Comparison of ENCODE assay signal across 8 cellular contexts in the genomic region with DNA sequence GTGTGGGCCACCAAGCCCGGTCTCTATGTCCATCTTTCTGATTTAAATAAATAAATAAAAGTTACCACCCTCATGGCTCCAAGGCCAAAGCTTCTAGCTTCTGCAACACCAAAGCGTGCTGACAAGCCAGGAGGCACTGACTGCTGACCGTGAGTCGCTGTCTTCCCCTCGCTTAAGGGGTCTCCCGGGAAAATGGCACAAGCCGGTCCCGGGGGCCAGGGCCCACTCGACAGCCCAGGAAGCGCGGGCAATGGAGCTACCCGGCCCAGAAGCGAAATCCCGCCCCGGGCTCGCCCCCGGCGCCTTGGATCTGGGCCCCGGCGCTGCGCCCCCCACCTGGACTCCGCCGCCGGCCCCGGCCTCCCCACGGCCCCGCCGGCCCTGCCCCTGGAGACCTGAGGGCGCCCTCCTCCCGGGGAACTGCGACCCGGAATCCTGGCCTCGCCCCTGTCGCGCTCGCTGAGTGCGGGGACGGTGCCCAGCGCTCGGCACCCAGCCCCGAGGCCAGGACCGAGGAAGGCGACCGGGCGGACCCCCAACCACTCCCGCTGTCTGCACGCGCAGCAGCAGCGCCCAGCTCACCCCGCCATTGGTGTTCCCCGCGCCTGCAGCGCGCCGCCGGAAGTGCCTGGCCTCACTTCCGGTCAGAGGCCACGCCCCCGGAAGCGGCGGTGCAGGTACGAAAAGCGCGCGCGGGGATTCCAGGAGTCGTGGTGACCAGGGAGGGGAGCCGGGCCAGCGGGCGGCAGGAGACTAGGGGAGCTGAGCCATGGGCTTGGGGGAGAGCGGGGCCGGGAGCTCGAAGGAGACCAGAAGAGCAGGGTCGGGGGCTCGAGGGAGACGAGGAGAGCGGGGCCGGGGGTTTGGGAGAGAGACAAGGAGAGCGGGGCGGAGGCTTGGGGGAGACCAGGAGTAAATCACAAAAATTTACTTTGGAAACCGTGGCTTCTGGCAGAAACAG. TPM values are rescaled to one million over a fixed set of nuclear protein-coding genes. Genes with fewer than 3 reads are reported as not detected.
DNase-seq lines count a peak whose midpoint lies in the region; ATAC-seq and TF ChIP-seq lines count a peak whose summit lies in the region.

Gene MRM2 (minus strand): TSS at position 626 of the 961 bp plus-strand sequence. CDS start 36 bp downstream, at position 590.
Gene NUDT1 (plus strand): TSS at position 647 of the 961 bp plus-strand sequence. CDS start 2,349 bp downstream, outside the sequence.

- H3K27ac ChIP-seq in PC-9 (peak within 1 kb of the TSS; percentile 20; the same call in 1 of the 2 replicates), esophagus muscularis mucosa (replicated peaks in 1 of 4) (peak within 1 kb of the TSS; percentile 67 to 77 (median 70)), muscle layer of duodenum (ENCODE audit: low read length) (peak within 1 kb of the TSS; percentile 8)

- H3K4me1 ChIP-seq in PC-9 (replicated peaks; ENCODE audit: insufficient read depth) (peaks cover 26% of the 10 kb centered on the region), esophagus muscularis mucosa (peaks cover 18 to 29% (median 23%) of the 10 kb centered on the region in 4 donors), muscle layer of duodenum (ENCODE audit: control insufficient read depth in 1 of 2, insufficient read depth in 2 of 2, low read length in 2 of 2) (peaks cover 0 to 22% of the 10 kb centered on the region in 2 donors)

- no peak for TF ChIP-seq CTCF in PC-9 (conservative IDR thresholded peaks at IDR 0.05)
- no peak for TF ChIP-seq CTCF in esophagus muscularis mucosa (IDR thresholded peaks at IDR 0.05)

- no peak for TF ChIP-seq POLR2A in esophagus muscularis mucosa (IDR thresholded peaks at IDR 0.05; ENCODE audit: low read depth)

- POLR2A ChIA-PET in PC-9 (lab: Charles Lee; ENCODE audit: unreplicated experiment): interaction anchor here (0.5 to 1.0 kb wide), 6 partner anchors 9 to 670 kb away, joined by 4 to 19 read pairs (median 6); partner anchors contain the start of gene MAD1L1

- WGBS in esophagus muscularis mucosa: 3% methylated on average over 13 of the region's 81 CpGs

- H3K9me2 ChIP-seq in PC-9 (ENCODE audit: insufficient read depth): no peaks in the 10 kb centered on the region

- no peaks in the 10 kb centered on the region for H3K27me3 Mint-ChIP-seq in activated T-cell treated with anti-CD3 and anti-CD28 coated beads, Interleukin-2, amount 50 U/mL, for 4 hours (ENCODE audit: low read depth)

- peak within 1 kb of the TSS; percentile 99 for H3K4me2 ChIP-seq in PC-9

- H2AFZ ChIP-seq in PC-9: peak within 1 kb of the TSS; percentile 94

- H3K9me3 ChIP-seq in PC-9 (ENCODE audit: insufficient read depth, low read depth) (no peaks in the 10 kb centered on the region), esophagus muscularis mucosa (no peaks in the 10 kb centered on the region), muscle layer of duodenum (ENCODE audit: control insufficient read depth in 1 of 2, low read length in 2 of 2) (no peaks in the 10 kb centered on the region)

- no TSS peak for BruUV-seq in PC-9 (replicated peaks; lab: Mats Ljungman, UMichigan)

- TF ChIP-seq EP300 in esophagus muscularis mucosa (IDR thresholded peaks at IDR 0.05): no peak

- H3F3A ChIP-seq in PC-9 (ENCODE audit: insufficient read depth, low read depth): peaks cover 17% of the 10 kb centered on the region; the same call in 1 of the 2 replicates

- peaks cover 31% of the 10 kb centered on the region for H3K79me2 ChIP-seq in PC-9 (ENCODE audit: low read depth)

- peak; percentile 62 for ATAC-seq in GM19455 (IDR thresholded peaks at IDR 0.05; ENCODE audit: unreplicated experiment)
- peak; percentile 88 to 90 for ATAC-seq in activated T-cell treated with anti-CD3 and anti-CD28 coated beads, Interleukin-2, amount 50 U/mL, for 4 hours

- peak within 1 kb of the TSS; percentile 94 for H3K4me3 ChIP-seq in PC-9
- peak within 1 kb of the TSS; percentile 84 to 100 (median 94) for H3K4me3 ChIP-seq in esophagus muscularis mucosa
- H3K4me3 ChIP-seq in muscle layer of duodenum (ENCODE audit: low read depth in 1 of 2, low read length in 2 of 2): peak within 1 kb of the TSS; percentile 71 to 100

- H3K9me3 Mint-ChIP-seq in activated T-cell treated with anti-CD3 and anti-CD28 coated beads, Interleukin-2, amount 50 U/mL, for 4 hours: no peaks in the 10 kb centered on the region

- DNase-seq in CMK (ENCODE audit: low read depth) (peak; percentile 59), HT1080 (ENCODE audit: low read depth) (peak; percentile 68), PC-9 (peak; percentile 83 to 93), esophagus muscularis mucosa (ENCODE audit: extremely low spot score) (peak; percentile 95)
- DNase-seq in activated T-cell treated with anti-CD3 and anti-CD28 coated beads, Interleukin-2, amount 50 U/mL, for 4 hours: peak; percentile 58
- peak; percentile 41 to 49 for DNase-seq in stimulated activated CD8-positive, alpha-beta memory T cell treated with anti-CD3 and anti-CD28 coated beads, Interleukin-7, amount 100 ng/mL, for 1 hour (ENCODE audit: low read depth in 2 of 2)

- peaks cover 12% of the 10 kb centered on the region for H3K36me3 Mint-ChIP-seq in activated T-cell treated with anti-CD3 and anti-CD28 coated beads, Interleukin-2, amount 50 U/mL, for 4 hours (ENCODE audit: insufficient read depth)

- CTCF ChIA-PET in PC-9 (lab: Charles Lee): interaction anchor here (0.6 to 1.2 kb wide), 2 partner anchors 14 to 28 kb away, joined by 3 to 4 read pairs; no protein-coding TSS in a partner anchor

- peaks cover 15% of the 10 kb centered on the region for H3K36me3 ChIP-seq in PC-9 (ENCODE audit: low read depth)
- H3K36me3 ChIP-seq in esophagus muscularis mucosa: peaks cover 17 to 28% (median 26%) of the 10 kb centered on the region in 4 donors
- peaks cover 12 to 24% of the 10 kb centered on the region in 2 donors for H3K36me3 ChIP-seq in muscle layer of duodenum (ENCODE audit: control insufficient read depth in 1 of 2, insufficient read depth in 2 of 2, low read length in 2 of 2)

- peaks cover 12% of the 10 kb centered on the region for H3K4me1 Mint-ChIP-seq in activated T-cell treated with anti-CD3 and anti-CD28 coated beads, Interleukin-2, amount 50 U/mL, for 4 hours (ENCODE audit: low read depth)

- H3K4me3 Mint-ChIP-seq in activated T-cell treated with anti-CD3 and anti-CD28 coated beads, Interleukin-2, amount 50 U/mL, for 4 hours: peak within 1 kb of the TSS; percentile 95

- H4K20me1 ChIP-seq in PC-9 (ENCODE audit: insufficient read depth): no peaks in the 10 kb centered on the region

- H3K27me3 ChIP-seq in PC-9 (ENCODE audit: insufficient read depth, low read depth): no peaks in the 10 kb centered on the region
- no peaks in the 10 kb centered on the region for H3K27me3 ChIP-seq in esophagus muscularis mucosa
- no peaks in the 10 kb centered on the region for H3K27me3 ChIP-seq in muscle layer of duodenum (ENCODE audit: low read depth, low read length)

- intact Hi-C loops in PC-9 (cut with micrococcal nuclease; ENCODE audit: unreplicated experiment) (loop anchor here (1.0 to 10.0 kb wide), 3 partner anchors 17 to 677 kb away; no protein-coding TSS in a partner anchor), esophagus muscularis mucosa (cut with DNase I) (no loop called here)

RNA-seq across cellular contexts. Expression of gene MRM2, which starts in this region (rescaled TPM):
- 66.0 and 73.2 TPM in 2 replicates for total RNA-seq in HT1080 (2014; rRNA removed; shearing (Covaris generic))
- 44.9 and 49.3 TPM in 2 replicates for polyA plus RNA-seq in HT1080 (2015; cell fraction: cytosol; rRNA removed)
- 26.4 and 33.8 TPM in 2 replicates for polyA plus RNA-seq in HT1080 (2015; cell fraction: nucleus; rRNA removed)
- 36.8 and 40.9 TPM in 2 replicates for total RNA-seq in PC-9 (2021)
- total RNA-seq in activated T-cell treated with anti-CD3 and anti-CD28 coated beads, Interleukin-2, amount 50 U/mL, for 4 hours: 10 to 100 TPM; 49.9 to 56.5 (median 51.2) TPM
- 10 to 100 TPM; 13.3 to 20.3 (median 16.5) TPM for total RNA-seq in esophagus muscularis mucosa

RNA-seq across cellular contexts. Expression of gene NUDT1, which starts in this region (rescaled TPM):
- 58.9 and 90.2 TPM in 2 replicates for total RNA-seq in HT1080 (2014; rRNA removed; shearing (Covaris generic))
- polyA plus RNA-seq in HT1080 (2015; cell fraction: cytosol; rRNA removed): 61.0 and 76.6 TPM in 2 replicates
- polyA plus RNA-seq in HT1080 (2015; cell fraction: nucleus; rRNA removed): 28.4 and 44.1 TPM in 2 replicates
- total RNA-seq in PC-9 (2021) (63.9 and 73.3 TPM in 2 replicates), esophagus muscularis mucosa (10 to 100 TPM; 10.9 to 18.7 (median 18.0) TPM)
- 100 to 1,000 TPM in 1 of 3 donors, 10 to 100 TPM in 2; 83.7 to 105 (median 96.8) TPM for total RNA-seq in activated T-cell treated with anti-CD3 and anti-CD28 coated beads, Interleukin-2, amount 50 U/mL, for 4 hours

Comparison
In these comparisons a context has a peak if more than half of its experiments do, and no peak if none do; other contexts are left out.
1. Peak in every context shown above with its lines: DNase-seq, ATAC-seq, H3K4me3 ChIP-seq and H3K27ac ChIP-seq.
2. DNase-seq: peak in every context shown above with its lines; median percentile 95 in esophagus muscularis mucosa; 88 in PC-9; 68 in HT1080; 59 in CMK; 58 in activated T-cell treated with anti-CD3 and anti-CD28 coated beads, Interleukin-2, amount 50 U/mL, for 4 hours; 45 in stimulated activated CD8-positive, alpha-beta memory T cell treated with anti-CD3 and anti-CD28 coated beads, Interleukin-7, amount 100 ng/mL, for 1 hour.
3. H3K27ac ChIP-seq: peak in every context shown above with its lines; median percentile 70 in esophagus muscularis mucosa; 20 in PC-9; 8 in muscle layer of duodenum.